In genomic region chr11:14886509-14886908, GRCh38 we compare ENCODE assay signal across 23 cellular contexts. TPM values are rescaled to one million over a fixed set of nuclear protein-coding genes. Genes with fewer than 3 reads are reported as not detected.
DNase-seq lines count a peak whose midpoint lies in the region; ATAC-seq and TF ChIP-seq lines count a peak whose summit lies in the region.
"Had no signal": no experiment of that assay in that cellular context is flagged by ENCODE, and none has a peak within 500 bp of the region (broad histone marks: within the 10 kb centered on the region; RNA-seq: fewer than 3 reads in every experiment).

No MANE protein-coding gene starts in this region.

- H3K9me3 Mint-ChIP-seq in type B pancreatic cell, result no peaks in the 10 kb centered on the region

- no peaks in the 10 kb centered on the region for H3K9me3 ChIP-seq in cardiac muscle cell (ENCODE audit: low read depth)
- no peaks in the 10 kb centered on the region for H3K9me3 ChIP-seq in right atrium auricular region
- H3K9me3 ChIP-seq in colonic mucosa, result no peaks in the 10 kb centered on the region
- no peaks in the 10 kb centered on the region for H3K9me3 ChIP-seq in mucosa of descending colon
- H3K9me3 ChIP-seq: BE2C, MG63, SJSA1 had no signal

- H3K27ac ChIP-seq in cardiac muscle cell (peak overlapping the region; percentile 43), right atrium auricular region (no peak overlapping the region), colonic mucosa (no peak overlapping the region)
- H3K27ac ChIP-seq: SJSA1 had no signal

- no peaks in the 10 kb centered on the region for H3K27me3 Mint-ChIP-seq in type B pancreatic cell
- H3K27me3 Mint-ChIP-seq: CD4-positive, alpha-beta T cell had no signal

- H3K4me3 Mint-ChIP-seq in type B pancreatic cell, result no peak overlapping the region
- H3K4me3 Mint-ChIP-seq: CD4-positive, alpha-beta T cell had no signal

- H3K27ac Mint-ChIP-seq in type B pancreatic cell, result peak overlapping the region; percentile 2
- H3K27ac Mint-ChIP-seq: CD4-positive, alpha-beta T cell had no signal

- ATAC-seq in mucosa of descending colon (peak; percentile 59), HG02571 (IDR thresholded peaks at IDR 0.05; ENCODE audit: unreplicated experiment) (no peak)
- ATAC-seq: HCT116 had no signal

- intact Hi-C loops in colonic mucosa (cut with DNase I), result loop anchor here (5.0 kb wide), 1 partner anchor 364 kb away; the partner anchor contains the start of gene PSMA1
- intact Hi-C loops in mucosa of descending colon (cut with DNase I, micrococcal nuclease), result no loop called here

- no peak for DNase-seq in cardiac muscle cell (ENCODE audit: low read depth in 1 of 2, low spot score in 1 of 2)
- no peak for DNase-seq in right atrium auricular region (ENCODE audit: low spot score)
- peak; percentile 20 for DNase-seq in colonic mucosa
- DNase-seq in mucosa of descending colon, result no peak
- DNase-seq in type B pancreatic cell (ENCODE audit: extremely low spot score, unreplicated experiment), result no peak
- DNase-seq in A172 (ENCODE audit: low spot score), result no peak
- no peak for DNase-seq in D341Med (ENCODE audit: low spot score)
- DNase-seq: BE2C; Calu3; CD4-positive, alpha-beta T cell; DMS53; GOT3; IMR-90; Kasumi-1; MG63; NCI-H1048; NCI-H1436; NCI-H2029; NCI-H345; NCI-H524 treated with DMSO at 0.1 percent for 48 hours had no signal

- H3K4me3 ChIP-seq in cardiac muscle cell (no peak overlapping the region), right atrium auricular region (no peak overlapping the region), colonic mucosa (no peak overlapping the region), mucosa of descending colon (no peak overlapping the region)
- H3K4me3 ChIP-seq: MG63, SJSA1 had no signal

- H3K4me1 Mint-ChIP-seq in type B pancreatic cell (ENCODE audit: unreplicated experiment), result peaks cover 15% of the 10 kb centered on the region

- H3K36me3 ChIP-seq in cardiac muscle cell, result no peaks in the 10 kb centered on the region
- no peaks in the 10 kb centered on the region for H3K36me3 ChIP-seq in right atrium auricular region
- H3K36me3 ChIP-seq in colonic mucosa, result no peaks in the 10 kb centered on the region
- H3K36me3 ChIP-seq in mucosa of descending colon (ENCODE audit: low read depth), result no peaks in the 10 kb centered on the region
- H3K36me3 ChIP-seq: BE2C, MG63, SJSA1 had no signal

- peak overlapping the region in 1 of 2 donors; percentile 9 for H3K9ac ChIP-seq in colonic mucosa (ENCODE audit: low read depth in 2 of 2, low read length in 2 of 2)

- TF ChIP-seq CTCF in cardiac muscle cell (IDR thresholded peaks at IDR 0.05; ENCODE audit: low read depth, low read length), result no peak
- TF ChIP-seq CTCF in right atrium auricular region (IDR thresholded peaks at IDR 0.05), result no peak
- no peak for TF ChIP-seq CTCF in colonic mucosa (IDR thresholded peaks at IDR 0.05)
- no peak for TF ChIP-seq CTCF in mucosa of descending colon (IDR thresholded peaks at IDR 0.05)
- TF ChIP-seq CTCF in type B pancreatic cell (conservative IDR thresholded peaks at IDR 0.05), result no peak

- H3K4me1 ChIP-seq in cardiac muscle cell (ENCODE audit: low read depth) (peaks cover 10% of the 10 kb centered on the region), right atrium auricular region (peaks cover 0 to 13% of the 10 kb centered on the region in 2 donors), colonic mucosa (no peaks in the 10 kb centered on the region), mucosa of descending colon (ENCODE audit: low read depth) (peaks cover 25% of the 10 kb centered on the region)
- H3K4me1 ChIP-seq: BE2C had no signal

- H3K36me3 Mint-ChIP-seq in type B pancreatic cell, result peaks cover 22% of the 10 kb centered on the region

- no peaks in the 10 kb centered on the region for H3K27me3 ChIP-seq in cardiac muscle cell
- H3K27me3 ChIP-seq in right atrium auricular region, result no peaks in the 10 kb centered on the region
- no peaks in the 10 kb centered on the region for H3K27me3 ChIP-seq in colonic mucosa
- H3K27me3 ChIP-seq: BE2C, MG63, SJSA1 had no signal

RNA-seq across cellular contexts. Expression of gene CYP2R1, which starts 5.5 kb away (rescaled TPM):
- total RNA-seq in cardiac muscle cell (21.2 and 21.9 TPM in 2 replicates), right atrium auricular region (1 to 10 TPM; 7.6 to 9.3 TPM), colonic mucosa (10 to 100 TPM; 11.1 to 17.7 TPM), mucosa of descending colon (10 to 100 TPM; 11.7 to 23.9 (median 15.5) TPM), type B pancreatic cell (ENCODE audit: low replicate concordance) (12.1 and 12.4 TPM in 2 replicates)
- 17.6 and 22.3 TPM in 2 replicates for polyA plus RNA-seq in cardiac muscle cell
- 0.07 TPM in 1 of 2 replicates, not detected in the other for total RNA-seq in A172 (2014; rRNA removed; shearing (Covaris generic))
